Comparison of ENCODE assay signal across 8 cellular contexts in the genomic region with DNA sequence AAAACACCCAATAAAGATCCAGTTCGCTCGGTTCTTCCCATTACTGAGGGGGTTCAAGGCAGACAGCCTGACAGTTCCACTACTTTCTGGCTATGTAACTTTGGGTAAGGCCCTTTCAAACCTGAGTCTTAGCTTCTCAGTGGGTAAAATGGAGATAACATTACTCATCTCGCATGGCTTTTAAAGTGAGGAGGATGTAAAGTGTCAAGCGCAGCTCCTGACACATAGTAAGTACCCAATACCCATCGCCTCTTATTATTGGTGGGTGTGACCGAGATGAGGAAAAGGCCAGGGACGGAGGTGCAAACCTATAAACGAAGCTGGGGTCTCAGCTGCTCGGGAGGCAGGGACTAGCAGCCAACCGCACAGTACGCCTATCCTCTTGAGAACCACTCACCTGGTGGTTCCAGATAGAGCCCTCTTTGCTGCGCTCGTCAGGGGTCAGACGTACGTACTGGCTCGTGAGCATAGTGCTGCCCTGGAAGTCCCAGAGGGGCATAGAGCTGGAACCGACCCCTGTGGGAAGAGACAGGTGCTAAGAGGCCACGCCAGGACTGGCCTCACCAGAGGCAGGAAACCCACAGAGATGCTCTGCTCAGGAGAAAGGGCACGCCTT. TPM values are rescaled to one million over a fixed set of nuclear protein-coding genes. Genes with fewer than 3 reads are reported as not detected.
A peak's percentile ranks its signal among the peaks of the same experiment; 100 is the strongest.
DNase-seq lines count a peak whose midpoint lies in the region; ATAC-seq lines count a peak whose summit lies in the region.

No MANE protein-coding gene starts in this region.

- H3K4me1 ChIP-seq in iPS-18a (ENCODE audit: control insufficient read depth, low read depth, low read length) (peaks cover 4% of the 10 kb centered on the region), stomach smooth muscle (ENCODE audit: control insufficient read depth, insufficient read depth, low read length) (peaks cover 34% of the 10 kb centered on the region)

- H3K36me3 ChIP-seq in iPS-18a (ENCODE audit: control insufficient read depth, low read depth, low read length) (peaks cover 8% of the 10 kb centered on the region), stomach smooth muscle (ENCODE audit: control insufficient read depth in 2 of 2, insufficient read depth in 2 of 2, low read length in 2 of 2) (peaks cover 7 to 17% of the 10 kb centered on the region in 2 donors)

- peak overlapping the region; percentile 92 to 98 for H3K4me3 Mint-ChIP-seq in activated T-cell treated with anti-CD3 and anti-CD28 coated beads, Interleukin-2, amount 50 U/mL, for 72 hours
- H3K4me3 Mint-ChIP-seq in activated T-helper 17 cell treated with anti-CD3 and anti-CD28 coated beads, Interleukin-2, amount 50 U/mL, for 72 hours = peak overlapping the region; percentile 91

- H3K4me1 Mint-ChIP-seq in activated T-cell treated with anti-CD3 and anti-CD28 coated beads, Interleukin-2, amount 50 U/mL, for 72 hours (ENCODE audit: low read depth) = peaks cover 44% of the 10 kb centered on the region
- H3K4me1 Mint-ChIP-seq in activated T-helper 17 cell treated with anti-CD3 and anti-CD28 coated beads, Interleukin-2, amount 50 U/mL, for 72 hours = peaks cover 37% of the 10 kb centered on the region

- peaks cover 4 to 20% of the 10 kb centered on the region in 2 donors for H3K36me3 Mint-ChIP-seq in activated T-cell treated with anti-CD3 and anti-CD28 coated beads, Interleukin-2, amount 50 U/mL, for 72 hours (ENCODE audit: insufficient read depth in 2 of 2)
- peaks cover 48% of the 10 kb centered on the region for H3K36me3 Mint-ChIP-seq in activated T-helper 17 cell treated with anti-CD3 and anti-CD28 coated beads, Interleukin-2, amount 50 U/mL, for 72 hours (ENCODE audit: low read depth)

- H3K27ac ChIP-seq in iPS-18a (ENCODE audit: low read length) = peak overlapping the region; percentile 96
- H3K27ac ChIP-seq in stomach smooth muscle (ENCODE audit: low read length) = peak overlapping the region; percentile 94

- H3K9ac ChIP-seq in iPS-18a (ENCODE audit: low read length) (peak overlapping the region; percentile 90), stomach smooth muscle (ENCODE audit: low read length in 2 of 2) (peak overlapping the region; percentile 95 to 99)

- no peak for DNase-seq in activated T-cell treated with anti-CD3 and anti-CD28 coated beads, Interleukin-2, amount 50 U/mL, for 72 hours
- DNase-seq in activated T-cell treated with anti-CD3 and anti-CD28 coated beads for 4 hours (no peak), NCI-H2029 treated with DMSO at 0.1 percent for 48 hours (lab: John Stamatoyannopoulos, UW) (no peak), SKM-1 (lab: John Stamatoyannopoulos, UW; ENCODE audit: unreplicated experiment) (no peak), DMS79 (lab: John Stamatoyannopoulos, UW) (no peak)

- H3K4me3 ChIP-seq in iPS-18a (ENCODE audit: low read length) (peak overlapping the region; percentile 97), stomach smooth muscle (ENCODE audit: low read length in 2 of 2) (peak overlapping the region; percentile 98 to 99)

- H3K9me3 ChIP-seq in iPS-18a (ENCODE audit: control insufficient read depth, low read depth, low read length) = no peaks in the 10 kb centered on the region
- peaks cover 0 to 3% of the 10 kb centered on the region in 2 donors for H3K9me3 ChIP-seq in stomach smooth muscle (ENCODE audit: control insufficient read depth in 2 of 2, low read length in 2 of 2)

- H3K27ac Mint-ChIP-seq in activated T-cell treated with anti-CD3 and anti-CD28 coated beads, Interleukin-2, amount 50 U/mL, for 72 hours = peak overlapping the region; percentile 100
- peak overlapping the region; percentile 99 for H3K27ac Mint-ChIP-seq in activated T-helper 17 cell treated with anti-CD3 and anti-CD28 coated beads, Interleukin-2, amount 50 U/mL, for 72 hours

- peak in 1 of 2 donors; percentile 9 for ATAC-seq in activated T-cell treated with anti-CD3 and anti-CD28 coated beads, Interleukin-2, amount 50 U/mL, for 72 hours (replicated peaks in 1 of 2)
- ATAC-seq in activated T-helper 17 cell treated with anti-CD3 and anti-CD28 coated beads, Interleukin-2, amount 50 U/mL, for 72 hours (replicated peaks) = peak; percentile 6

- no peaks in the 10 kb centered on the region for H3K27me3 Mint-ChIP-seq in activated T-cell treated with anti-CD3 and anti-CD28 coated beads, Interleukin-2, amount 50 U/mL, for 72 hours (ENCODE audit: low read depth)
- no peaks in the 10 kb centered on the region for H3K27me3 Mint-ChIP-seq in activated T-helper 17 cell treated with anti-CD3 and anti-CD28 coated beads, Interleukin-2, amount 50 U/mL, for 72 hours

- H3K27me3 ChIP-seq in iPS-18a (ENCODE audit: control insufficient read depth, insufficient read depth, low read length) (no peaks in the 10 kb centered on the region), stomach smooth muscle (ENCODE audit: control insufficient read depth in 1 of 2, insufficient read depth in 2 of 2, low read length in 2 of 2) (no peaks in the 10 kb centered on the region)

- H3K9me3 Mint-ChIP-seq in activated T-cell treated with anti-CD3 and anti-CD28 coated beads, Interleukin-2, amount 50 U/mL, for 72 hours = no peaks in the 10 kb centered on the region
- no peaks in the 10 kb centered on the region for H3K9me3 Mint-ChIP-seq in activated T-helper 17 cell treated with anti-CD3 and anti-CD28 coated beads, Interleukin-2, amount 50 U/mL, for 72 hours

RNA-seq across cellular contexts. Expression of gene LMAN2, which starts 0.6 kb away (rescaled TPM):
- total RNA-seq in activated T-cell treated with anti-CD3 and anti-CD28 coated beads, Interleukin-2, amount 50 U/mL, for 72 hours = 100 to 1,000 TPM; 115 to 124 TPM
- total RNA-seq in activated T-helper 17 cell treated with anti-CD3 and anti-CD28 coated beads, Interleukin-2, amount 50 U/mL, for 72 hours = 100 to 1,000 TPM in 1 of 2 donors, 10 to 100 TPM in 1; 94.3 to 122 TPM

RNA-seq across cellular contexts. Expression of gene RGS14, which starts 6.8 kb away (rescaled TPM):
- 10 to 100 TPM; 41.3 to 50.8 TPM for total RNA-seq in activated T-cell treated with anti-CD3 and anti-CD28 coated beads, Interleukin-2, amount 50 U/mL, for 72 hours
- 100 to 1,000 TPM in 1 of 2 donors, 10 to 100 TPM in 1; 45.5 to 102 TPM for total RNA-seq in activated T-helper 17 cell treated with anti-CD3 and anti-CD28 coated beads, Interleukin-2, amount 50 U/mL, for 72 hours

RNA-seq across cellular contexts. Expression of gene SLC34A1, which starts 33.4 kb away (rescaled TPM):
- total RNA-seq in activated T-cell treated with anti-CD3 and anti-CD28 coated beads, Interleukin-2, amount 50 U/mL, for 72 hours = under 1 TPM; 0.19 to 0.21 TPM
- 1 to 10 TPM in 1 of 2 donors, under 1 TPM in 1; 0.56 to 1.1 TPM for total RNA-seq in activated T-helper 17 cell treated with anti-CD3 and anti-CD28 coated beads, Interleukin-2, amount 50 U/mL, for 72 hours

RNA-seq across cellular contexts. Expression of gene MXD3, which starts 39.2 kb away (rescaled TPM):
- total RNA-seq in activated T-cell treated with anti-CD3 and anti-CD28 coated beads, Interleukin-2, amount 50 U/mL, for 72 hours = 10 to 100 TPM; 44.2 to 61.1 TPM
- total RNA-seq in activated T-helper 17 cell treated with anti-CD3 and anti-CD28 coated beads, Interleukin-2, amount 50 U/mL, for 72 hours = 10 to 100 TPM; 21.9 to 26.0 TPM

RNA-seq across cellular contexts. Expression of gene PRELID1, which starts 47.3 kb away (rescaled TPM):
- 100 to 1,000 TPM; 118 to 128 TPM for total RNA-seq in activated T-cell treated with anti-CD3 and anti-CD28 coated beads, Interleukin-2, amount 50 U/mL, for 72 hours
- total RNA-seq in activated T-helper 17 cell treated with anti-CD3 and anti-CD28 coated beads, Interleukin-2, amount 50 U/mL, for 72 hours = 100 to 1,000 TPM; 142 to 314 TPM
